ENCODE assay signal across 1 cellular context in the genomic region with DNA sequence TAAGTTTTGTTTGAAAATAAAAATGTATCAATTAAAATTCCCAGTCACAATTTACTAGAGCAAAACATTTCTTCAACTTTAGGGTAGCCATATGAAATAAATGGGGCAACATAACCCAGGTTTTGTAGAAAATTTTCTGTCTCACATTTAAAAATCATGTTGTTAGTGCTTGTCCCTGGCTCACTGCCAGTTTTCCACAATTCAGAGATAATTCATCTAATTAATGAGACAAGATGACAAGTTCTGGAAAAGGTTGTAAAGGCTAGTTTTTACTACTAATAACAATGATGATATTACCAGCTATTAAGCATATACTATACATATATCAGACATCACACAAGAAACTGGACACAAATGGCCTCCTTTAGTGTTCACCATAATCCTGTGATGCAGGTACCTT.
TF ChIP-seq lines count a peak whose summit lies in the region.

No MANE protein-coding gene starts in this region.

TF ChIP-seq in K562, 482 proteins besides CTCF, POLR2A, EP300 and RAD21 (continued from another document):
- TF ChIP-seq PBX2 (CRISPR knock-in tag; IDR thresholded peaks at IDR 0.05; ENCODE audit: low read depth) (no peak), PBX2 (tag; conservative IDR thresholded peaks at IDR 0.05; ENCODE audit: low read depth) (peak; percentile 46; the same call in 1 of the 2 replicates), FOXO4 (CRISPR knock-in tag; IDR thresholded peaks at IDR 0.05) (no peak)
- TF ChIP-seq, protein P1, sequence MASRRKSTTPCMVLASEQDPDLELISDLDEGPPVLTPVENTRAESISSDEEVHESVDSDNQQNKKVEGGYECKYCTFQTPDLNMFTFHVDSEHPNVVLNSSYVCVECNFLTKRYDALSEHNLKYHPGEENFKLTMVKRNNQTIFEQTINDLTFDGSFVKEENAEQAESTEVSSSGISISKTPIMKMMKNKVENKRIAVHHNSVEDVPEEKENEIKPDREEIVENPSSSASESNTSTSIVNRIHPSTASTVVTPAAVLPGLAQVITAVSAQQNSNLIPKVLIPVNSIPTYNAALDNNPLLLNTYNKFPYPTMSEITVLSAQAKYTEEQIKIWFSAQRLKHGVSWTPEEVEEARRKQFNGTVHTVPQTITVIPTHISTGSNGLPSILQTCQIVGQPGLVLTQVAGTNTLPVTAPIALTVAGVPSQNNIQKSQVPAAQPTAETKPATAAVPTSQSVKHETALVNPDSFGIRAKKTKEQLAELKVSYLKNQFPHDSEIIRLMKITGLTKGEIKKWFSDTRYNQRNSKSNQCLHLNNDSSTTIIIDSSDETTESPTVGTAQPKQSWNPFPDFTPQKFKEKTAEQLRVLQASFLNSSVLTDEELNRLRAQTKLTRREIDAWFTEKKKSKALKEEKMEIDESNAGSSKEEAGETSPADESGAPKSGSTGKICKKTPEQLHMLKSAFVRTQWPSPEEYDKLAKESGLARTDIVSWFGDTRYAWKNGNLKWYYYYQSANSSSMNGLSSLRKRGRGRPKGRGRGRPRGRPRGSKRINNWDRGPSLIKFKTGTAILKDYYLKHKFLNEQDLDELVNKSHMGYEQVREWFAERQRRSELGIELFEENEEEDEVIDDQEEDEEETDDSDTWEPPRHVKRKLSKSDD (conservative IDR thresholded peaks at IDR 0.05; ENCODE audit: low read length), result no peak
